Comparison of ENCODE assay signal across 15 cellular contexts in the genomic region with DNA sequence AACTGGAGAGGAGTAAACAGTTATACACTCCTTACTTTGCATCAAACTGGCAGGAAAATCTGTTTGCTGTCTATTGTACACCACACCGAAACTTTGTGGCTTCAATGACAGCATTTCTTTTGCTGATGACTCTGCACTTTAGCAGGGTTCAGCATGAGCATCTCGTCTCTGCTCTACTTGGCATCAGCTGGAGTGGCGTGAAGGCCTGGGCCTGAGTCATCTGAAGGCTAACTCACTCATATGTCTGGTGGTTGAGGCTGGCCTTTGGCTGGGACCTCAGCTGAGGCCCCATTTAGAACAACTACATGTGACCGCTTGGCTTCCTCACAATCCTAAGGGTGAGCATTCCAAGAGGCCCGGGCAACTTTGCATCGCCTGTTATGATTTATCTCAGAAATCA. TPM values are rescaled to one million over a fixed set of nuclear protein-coding genes. Genes with fewer than 3 reads are reported as not detected.
DNase-seq lines count a peak whose midpoint lies in the region; ATAC-seq, FAIRE-seq and TF ChIP-seq lines count a peak whose summit lies in the region.
"Had no signal": no experiment of that assay in that cellular context is flagged by ENCODE, and none has a peak within 500 bp of the region (broad histone marks: within the 10 kb centered on the region; RNA-seq: fewer than 3 reads in every experiment).

No MANE protein-coding gene starts in this region.

- no peak overlapping the region for H3K9ac ChIP-seq in HepG2 (ENCODE audit: insufficient read depth, low read depth, low read length)
- H3K9ac ChIP-seq: BLaER1, parathyroid adenoma had no signal

- CTCF ChIA-PET in HepG2 (lab: Yijun Ruan, JAX; ENCODE audit: low intra/inter-chr PET ratio, low total read pairs), result no interaction called here
- CTCF ChIA-PET in activated CD4-positive, alpha-beta memory T cell treated with anti-CD3 and anti-CD28 coated beads, Interleukin-2, amount 10 ng/mL, durations not matched to agents 7 days and 5 days (lab: Charles Lee), result no interaction called here

- no peak overlapping the region for H2AFZ ChIP-seq in HepG2 (ENCODE audit: low read length)
- H2AFZ ChIP-seq: parathyroid adenoma had no signal

- POLR2A ChIA-PET in HepG2 (lab: Yijun Ruan, JAX), result no interaction called here
- POLR2A ChIA-PET in activated CD4-positive, alpha-beta memory T cell treated with anti-CD3 and anti-CD28 coated beads, Interleukin-2, amount 10 ng/mL, durations not matched to agents 7 days and 5 days (lab: Charles Lee), result no interaction called here

- DNase-seq in HepG2 (ENCODE audit: low spot score) (no peak), right lobe of liver (no peak), heart left ventricle (peak in 2 of 5 donors; percentile 31 to 70), aorta (peak; percentile 86 to 90), HUDEP-2 (lab: John Stamatoyannopoulos, UW; ENCODE audit: unreplicated experiment in 76 of 76) (no peak), transverse colon (no peak)
- DNase-seq in activated CD4-positive, alpha-beta memory T cell treated with anti-CD3 and anti-CD28 coated beads, Interleukin-2, amount 10 ng/mL, durations not matched to agents 7 days and 5 days, result peak; percentile 30
- DNase-seq: GDM1, H7, head of caudate nucleus had no signal

- BruUV-seq in HepG2 (replicated peaks; lab: Mats Ljungman, UMichigan), result no TSS peak

- H3K9me3 ChIP-seq in HepG2 (ENCODE audit: low read length), result no peaks in the 10 kb centered on the region
- H3K9me3 ChIP-seq in right lobe of liver, result no peaks in the 10 kb centered on the region
- H3K9me3 ChIP-seq in heart left ventricle, result no peaks in the 10 kb centered on the region
- H3K9me3 ChIP-seq in aorta (ENCODE audit: control insufficient read depth, low read length), result no peaks in the 10 kb centered on the region
- no peaks in the 10 kb centered on the region for H3K9me3 ChIP-seq in transverse colon
- H3K9me3 ChIP-seq: BLaER1, suprapubic skin had no signal

- H3K4me1 Mint-ChIP-seq in activated CD4-positive, alpha-beta memory T cell treated with anti-CD3 and anti-CD28 coated beads, Interleukin-2, amount 10 ng/mL, durations not matched to agents 7 days and 5 days, result peaks cover 11% of the 10 kb centered on the region

- no peak for TF ChIP-seq EP300 in HepG2 (IDR thresholded peaks at IDR 0.05; ENCODE audit: low read depth in 2 of 2, low read length in 2 of 2)
- no peak for TF ChIP-seq EP300 in HepG2 (CRISPR knock-in tag; IDR thresholded peaks at IDR 0.05; ENCODE audit: borderline replicate concordance)
- TF ChIP-seq EP300 in transverse colon (IDR thresholded peaks at IDR 0.05; ENCODE audit: low read depth), result no peak

- H3K36me3 Mint-ChIP-seq in activated CD4-positive, alpha-beta memory T cell treated with anti-CD3 and anti-CD28 coated beads, Interleukin-2, amount 10 ng/mL, durations not matched to agents 7 days and 5 days (ENCODE audit: low read depth), result no peaks in the 10 kb centered on the region

- H3K27ac ChIP-seq in HepG2 (ENCODE audit: extremely low read length, insufficient read depth, low read length) (no peak overlapping the region), right lobe of liver (no peak overlapping the region), heart left ventricle (peak overlapping the region in 3 of 12 donors; percentile 19 to 39 (median 39)), aorta (ENCODE audit: low read depth in 1 of 2, low read length in 2 of 2) (peak overlapping the region in 1 of 2 donors; percentile 67), transverse colon (no peak overlapping the region)
- H3K27ac ChIP-seq: BLaER1, parathyroid adenoma, suprapubic skin had no signal

- H3K4me3 ChIP-seq in HepG2 (replicated peaks in 1 of 3; ENCODE audit: insufficient read depth in 1 of 3, low read depth in 2 of 3, low read length in 3 of 3) (no peak overlapping the region), right lobe of liver (no peak overlapping the region), heart left ventricle (no peak overlapping the region), aorta (ENCODE audit: low read length in 2 of 2) (no peak overlapping the region), transverse colon (no peak overlapping the region)
- H3K4me3 ChIP-seq: BLaER1, suprapubic skin had no signal

- WGBS in HepG2 (ENCODE audit: low lambda C conversion rate), result 97% methylated on average over 5 of the region's 6 CpGs
- WGBS in right lobe of liver (ENCODE audit: insufficient coverage, low coverage, low lambda C conversion rate, missing lambda C conversion rate), result 80% methylated on average over 3 of the region's 6 CpGs
- WGBS in heart left ventricle, 4 donors, result 72 to 85% (median 72%) methylated on average over 6 of the region's 6 CpGs
- 12 to 15% methylated on average over 6 of the region's 6 CpGs for WGBS in aorta, 2 donors
- whole genome bisulfite sequencing in transverse colon (ENCODE audit: low coverage in 1 of 2), 2 donors, result 60 to 80% methylated on average over 1 to 6 of the region's 6 CpGs

- no peak overlapping the region for H3K4me2 ChIP-seq in HepG2 (ENCODE audit: low read depth, low read length)
- H3K4me2 ChIP-seq: BLaER1 had no signal

- in situ Hi-C loops in HepG2 (cut with HindIII; ENCODE audit: extremely low pct_ligation_motif_present, low pct_unique_long_range_greater_than_20kb) (no loop called here), transverse colon (cut with MboI; ENCODE audit: low pct_ligation_motif_present in 1 of 4, low pct_unique_long_range_greater_than_20kb in 1 of 4, low sequenced_read_pairs in 3 of 4) (loop anchor here in 1 of 4 donors (25.0 kb wide), 1 partner anchor 230 kb away; the partner anchor contains the start of gene SMCO2)

- no peak for TF ChIP-seq POLR2A in HepG2 (IDR thresholded peaks at IDR 0.05; ENCODE audit: insufficient read depth in 1 of 2, low read depth in 2 of 2, low read length in 2 of 2)
- TF ChIP-seq POLR2A in right lobe of liver (IDR thresholded peaks at IDR 0.05), result no peak
- TF ChIP-seq POLR2A in heart left ventricle (IDR thresholded peaks at IDR 0.05), result no peak
- TF ChIP-seq POLR2A in transverse colon (IDR thresholded peaks at IDR 0.05), result no peak

- no peak for TF ChIP-seq RAD21 in HepG2 (CRISPR knock-in tag; IDR thresholded peaks at IDR 0.05)

- peaks cover 5 to 14% of the 10 kb centered on the region in 2 experiments; a peak in 4 of 5 replicates for H3K36me3 ChIP-seq in HepG2 (replicated peaks in 1 of 2; ENCODE audit: control insufficient read depth in 1 of 2, insufficient read depth in 2 of 2, low read length in 2 of 2)
- H3K36me3 ChIP-seq in right lobe of liver, result peaks cover 0 to 38% (median 7%) of the 10 kb centered on the region in 4 donors
- peaks cover 0 to 99% (median 71%) of the 10 kb centered on the region in 9 donors for H3K36me3 ChIP-seq in heart left ventricle
- H3K36me3 ChIP-seq in aorta (ENCODE audit: control insufficient read depth in 1 of 2, insufficient read depth in 2 of 2, low read length in 1 of 2), result peaks cover 0 to 4% of the 10 kb centered on the region in 2 donors
- peaks cover 0 to 31% (median 2%) of the 10 kb centered on the region in 4 donors for H3K36me3 ChIP-seq in transverse colon

- TF ChIP-seq CTCF in HepG2 (CRISPR knock-in tag; IDR thresholded peaks at IDR 0.05) (no peak), right lobe of liver (IDR thresholded peaks at IDR 0.05) (no peak), heart left ventricle (IDR thresholded peaks at IDR 0.05) (no peak), transverse colon (IDR thresholded peaks at IDR 0.05) (no peak)

- intact Hi-C loops in HepG2 (cut with micrococcal nuclease; ENCODE audit: unreplicated experiment), result no loop called here
- intact Hi-C loops in right lobe of liver (cut with DNase I), result no loop called here
- intact Hi-C loops in heart left ventricle (cut with DNase I), result loop anchor here in 2 of 10 donors (10.0 kb wide), 2 partner anchors 333 to 343 kb away; partner anchors contain the start of gene BMAL2 (in 1 of the 2)
- intact Hi-C loops in aorta (cut with DNase I), result no loop called here
- intact Hi-C loops in transverse colon (cut with DNase I; ENCODE audit: low total_unique reads), result no loop called here

- H3K27me3 Mint-ChIP-seq in activated CD4-positive, alpha-beta memory T cell treated with anti-CD3 and anti-CD28 coated beads, Interleukin-2, amount 10 ng/mL, durations not matched to agents 7 days and 5 days, result peaks cover 6% of the 10 kb centered on the region

- H3K9me3 Mint-ChIP-seq in activated CD4-positive, alpha-beta memory T cell treated with anti-CD3 and anti-CD28 coated beads, Interleukin-2, amount 10 ng/mL, durations not matched to agents 7 days and 5 days, result no peaks in the 10 kb centered on the region

- ATAC-seq in HepG2 (no peak), right lobe of liver (no peak), heart left ventricle (peak; percentile 59 to 92 (median 70)), aorta (ENCODE audit: low FRiP score) (peak; percentile 89), HG03521 (IDR thresholded peaks at IDR 0.05; ENCODE audit: unreplicated experiment) (no peak)

- no peak overlapping the region for H3K4me3 Mint-ChIP-seq in activated CD4-positive, alpha-beta memory T cell treated with anti-CD3 and anti-CD28 coated beads, Interleukin-2, amount 10 ng/mL, durations not matched to agents 7 days and 5 days

- H3K27me3 ChIP-seq in HepG2 (ENCODE audit: control insufficient read depth in 1 of 2, insufficient read depth in 2 of 2, low read length in 2 of 2) (no peaks in the 10 kb centered on the region), right lobe of liver (no peaks in the 10 kb centered on the region), heart left ventricle (no peaks in the 10 kb centered on the region), aorta (ENCODE audit: control insufficient read depth in 1 of 2, insufficient read depth in 2 of 2, low read length in 1 of 2) (no peaks in the 10 kb centered on the region), transverse colon (no peaks in the 10 kb centered on the region)
- H3K27me3 ChIP-seq: BLaER1, suprapubic skin had no signal

- FAIRE-seq in HepG2 (lab: Jason Lieb, UNC), result no peak
- FAIRE-seq: TTC549 had no signal

- peaks cover 18% of the 10 kb centered on the region for H3K4me1 ChIP-seq in HepG2 (ENCODE audit: insufficient read depth, low read length)
- no peaks in the 10 kb centered on the region for H3K4me1 ChIP-seq in right lobe of liver
- peaks cover 0 to 16% (median 5%) of the 10 kb centered on the region in 12 donors for H3K4me1 ChIP-seq in heart left ventricle
- peaks cover 0 to 9% of the 10 kb centered on the region in 2 donors for H3K4me1 ChIP-seq in aorta (ENCODE audit: control insufficient read depth in 1 of 2, insufficient read depth in 2 of 2, low read length in 2 of 2)
- H3K4me1 ChIP-seq in transverse colon, result no peaks in the 10 kb centered on the region
- H3K4me1 ChIP-seq: parathyroid adenoma had no signal

- no peaks in the 10 kb centered on the region for H4K20me1 ChIP-seq in HepG2 (ENCODE audit: insufficient read depth, low read length)
- H4K20me1 ChIP-seq: BLaER1 had no signal

- H3K79me2 ChIP-seq in HepG2 (ENCODE audit: insufficient read depth, low read length), result no peaks in the 10 kb centered on the region
- H3K79me2 ChIP-seq: parathyroid adenoma had no signal

- no peak overlapping the region for H3K27ac Mint-ChIP-seq in activated CD4-positive, alpha-beta memory T cell treated with anti-CD3 and anti-CD28 coated beads, Interleukin-2, amount 10 ng/mL, durations not matched to agents 7 days and 5 days

RNA-seq across cellular contexts. Expression of gene REP15, which starts 28.7 kb away (rescaled TPM):
- total RNA-seq in HepG2 (2016; rRNA removed; fragmentation: Illumina TruSeq; extraction: Trizol) (0.64 and 1.0 TPM in 2 replicates), right lobe of liver (1 to 10 TPM in 2 of 6 experiments, under 1 TPM in 4; 0.24 to 1.8 (median 0.88) TPM), heart left ventricle (1 to 10 TPM; 3.7 to 7.9 (median 5.0) TPM), aorta (1 to 10 TPM; 4.3 to 6.6 TPM), transverse colon (100 to 1,000 TPM in 1 of 4 donors, 10 to 100 TPM in 2, 1 to 10 TPM in 1; 7.5 to 210 (median 45.3) TPM)
- total RNA-seq in HepG2 (2016; cell fraction: cytosol; rRNA removed; fragmentation: Illumina TruSeq; extraction: Trizol; ENCODE audit: low read depth), result not detected in 2 replicates
- total RNA-seq in HepG2 (2016; cell fraction: insoluble cytoplasmic fraction; rRNA removed; fragmentation: Illumina TruSeq; extraction: Trizol), result 0.64 and 0.78 TPM in 2 replicates
- total RNA-seq in HepG2 (2016; cell fraction: membrane; rRNA removed; fragmentation: Illumina TruSeq; extraction: Trizol), result 0.34 and 0.43 TPM in 2 replicates
- total RNA-seq in HepG2 (2016; cell fraction: nucleus; rRNA removed; fragmentation: Illumina TruSeq; extraction: Trizol), result 0.60 and 0.62 TPM in 2 replicates
- polyA plus RNA-seq in HepG2 (2011; rRNA removed) (0.12 and 0.14 TPM in 2 replicates), heart left ventricle (1 to 10 TPM; 4.4 to 5.2 TPM), aorta (10 to 100 TPM in 1 of 2 donors, under 1 TPM in 1; 0.87 to 14.9 TPM)
- polyA plus RNA-seq in HepG2 (2011; cell fraction: cytosol; rRNA removed), result 0.15 and 0.21 TPM in 2 replicates
- 0.29 and 0.42 TPM in 2 replicates for polyA plus RNA-seq in HepG2 (2011; cell fraction: nucleus; rRNA removed)
- 0.37 and 0.74 TPM in 2 replicates for polyA plus RNA-seq in HepG2 (2012)
- polyA plus RNA-seq in HepG2 (2016; cell fraction: cytosol; fragmentation: Illumina TruSeq; extraction: Trizol; ENCODE audit: low read depth), result 0.12 TPM in 1 of 2 replicates, not detected in the other
- polyA plus RNA-seq in HepG2 (2016; cell fraction: insoluble cytoplasmic fraction; fragmentation: Illumina TruSeq; extraction: Trizol; ENCODE audit: low read depth), result 0.51 and 1.3 TPM in 2 replicates
- not detected in 2 replicates for polyA plus RNA-seq in HepG2 (2016; cell fraction: membrane; fragmentation: Illumina TruSeq; extraction: Trizol; ENCODE audit: low read depth)
- polyA plus RNA-seq in HepG2 (2016; cell fraction: nucleus; fragmentation: Illumina TruSeq; extraction: Trizol; ENCODE audit: insufficient read depth, low read depth), result 1.2 and 1.9 TPM in 2 replicates
- 0.14 and 0.96 TPM in 2 replicates for polyA minus RNA-seq in HepG2 (2011; rRNA and poly(A)+ RNA removed; ENCODE audit: low replicate concordance)
- not detected in 2 replicates for polyA minus RNA-seq in HepG2 (2011; cell fraction: cytosol; rRNA and poly(A)+ RNA removed)
- 2.3 and 4.4 TPM in 2 replicates for polyA minus RNA-seq in HepG2 (2011; cell fraction: nucleus; rRNA and poly(A)+ RNA removed)
- not detected for total RNA-seq in activated CD4-positive, alpha-beta memory T cell treated with anti-CD3 and anti-CD28 coated beads, Interleukin-2, amount 10 ng/mL, durations not matched to agents 7 days and 5 days

RNA-seq across cellular contexts. Expression of gene MRPS35, which starts 43.1 kb away (rescaled TPM):
- total RNA-seq in HepG2 (2016; rRNA removed; fragmentation: Illumina TruSeq; extraction: Trizol), result 104 and 160 TPM in 2 replicates
- 29.1 and 30.1 TPM in 2 replicates for total RNA-seq in HepG2 (2016; cell fraction: cytosol; rRNA removed; fragmentation: Illumina TruSeq; extraction: Trizol; ENCODE audit: low read depth)
- total RNA-seq in HepG2 (2016; cell fraction: insoluble cytoplasmic fraction; rRNA removed; fragmentation: Illumina TruSeq; extraction: Trizol), result 102 and 162 TPM in 2 replicates
- 47.8 and 48.1 TPM in 2 replicates for total RNA-seq in HepG2 (2016; cell fraction: membrane; rRNA removed; fragmentation: Illumina TruSeq; extraction: Trizol)
- total RNA-seq in HepG2 (2016; cell fraction: nucleus; rRNA removed; fragmentation: Illumina TruSeq; extraction: Trizol), result 39.9 and 41.6 TPM in 2 replicates
- polyA plus RNA-seq in HepG2 (2011; rRNA removed), result 48.8 and 63.4 TPM in 2 replicates
- polyA plus RNA-seq in HepG2 (2011; cell fraction: cytosol; rRNA removed), result 37.3 and 44.5 TPM in 2 replicates
- 8.5 and 11.1 TPM in 2 replicates for polyA plus RNA-seq in HepG2 (2011; cell fraction: nucleus; rRNA removed)
- 47.9 and 61.2 TPM in 2 replicates for polyA plus RNA-seq in HepG2 (2012)
- polyA plus RNA-seq in HepG2 (2016; cell fraction: cytosol; fragmentation: Illumina TruSeq; extraction: Trizol; ENCODE audit: low read depth), result 13.4 and 14.7 TPM in 2 replicates
- 142 and 160 TPM in 2 replicates for polyA plus RNA-seq in HepG2 (2016; cell fraction: insoluble cytoplasmic fraction; fragmentation: Illumina TruSeq; extraction: Trizol; ENCODE audit: low read depth)
- polyA plus RNA-seq in HepG2 (2016; cell fraction: membrane; fragmentation: Illumina TruSeq; extraction: Trizol; ENCODE audit: low read depth), result 29.5 and 31.1 TPM in 2 replicates
- polyA plus RNA-seq in HepG2 (2016; cell fraction: nucleus; fragmentation: Illumina TruSeq; extraction: Trizol; ENCODE audit: insufficient read depth, low read depth), result 50.1 and 50.5 TPM in 2 replicates
- polyA minus RNA-seq in HepG2 (2011; rRNA and poly(A)+ RNA removed; ENCODE audit: low replicate concordance), result 17.4 and 21.1 TPM in 2 replicates
- polyA minus RNA-seq in HepG2 (2011; cell fraction: cytosol; rRNA and poly(A)+ RNA removed), result 47.1 and 47.8 TPM in 2 replicates
- 20.2 and 28.0 TPM in 2 replicates for polyA minus RNA-seq in HepG2 (2011; cell fraction: nucleus; rRNA and poly(A)+ RNA removed)
- total RNA-seq in right lobe of liver, result 10 to 100 TPM; 34.6 to 84.4 (median 41.1) TPM
- total RNA-seq in activated CD4-positive, alpha-beta memory T cell treated with anti-CD3 and anti-CD28 coated beads, Interleukin-2, amount 10 ng/mL, durations not matched to agents 7 days and 5 days, result 10 to 100 TPM; 30.9 to 31.8 TPM
- 10 to 100 TPM; 45.7 to 94.1 (median 59.6) TPM for total RNA-seq in heart left ventricle
- polyA plus RNA-seq in heart left ventricle, result 10 to 100 TPM; 39.8 to 67.7 TPM
- 10 to 100 TPM; 18.3 to 24.3 TPM for total RNA-seq in aorta
- polyA plus RNA-seq in aorta, result 10 to 100 TPM; 19.4 to 35.8 TPM
- 10 to 100 TPM; 30.7 to 78.8 (median 63.8) TPM for total RNA-seq in transverse colon

Comparison
In these comparisons a context has a peak if more than half of its experiments do, and no peak if none do; other contexts are left out.
1. ATAC-seq: peak in heart left ventricle (4 of 4) and aorta (single experiment); none in HepG2 (single experiment), right lobe of liver (0 of 4) and HG03521 (single experiment).
2. DNase-seq: peak in activated CD4-positive, alpha-beta memory T cell treated with anti-CD3 and anti-CD28 coated beads, Interleukin-2, amount 10 ng/mL, durations not matched to agents 7 days and 5 days (single experiment) and aorta (2 of 2); none in HepG2 (single experiment), right lobe of liver (0 of 3), HUDEP-2 (0 of 76) and transverse colon (single experiment).